Comparison of ENCODE assay signal across 1 cellular context in genomic region chr19:19062454-19063182, GRCh38.
TF ChIP-seq lines count a peak whose summit lies in the region.

No MANE protein-coding gene starts in this region.

TF ChIP-seq in K562, 482 proteins besides CTCF, POLR2A, EP300 and RAD21 (continued from another document):
- no peak for TF ChIP-seq ATF2 (CRISPR knock-in tag; IDR thresholded peaks at IDR 0.05)
- TF ChIP-seq ZKSCAN1 (IDR thresholded peaks at IDR 0.05; ENCODE audit: low read depth, low read length) = no peak
- peak in 1 of 2 experiments; percentile 53 for TF ChIP-seq AFF1 (IDR thresholded peaks at IDR 0.05; ENCODE audit: low read depth in 1 of 2, partially characterized antibody in 2 of 2)
- TF ChIP-seq ZNF696 (CRISPR knock-in tag; conservative IDR thresholded peaks at IDR 0.05) = no peak
- TF ChIP-seq ILK (tag; IDR thresholded peaks at IDR 0.05; ENCODE audit: borderline replicate concordance, low read depth) = no peak
- no peak for TF ChIP-seq ZBTB43 (CRISPR knock-in tag; IDR thresholded peaks at IDR 0.05)
- TF ChIP-seq PRMT5 (CRISPR knock-in tag; IDR thresholded peaks at IDR 0.05) = no peak
- TF ChIP-seq BHLHE40 (IDR thresholded peaks at IDR 0.05; ENCODE audit: low read length) = peak; percentile 79; the same call in 1 of the 2 replicates
- TF ChIP-seq ARNT (IDR thresholded peaks at IDR 0.05) = 0 out of 4 replicates have a peak, but pooled peaks have one; percentile 50 to 70
- peak; percentile 64 for TF ChIP-seq TCF3 (CRISPR knock-in tag; IDR thresholded peaks at IDR 0.05)
- TF ChIP-seq GTF2B (IDR thresholded peaks at IDR 0.05; ENCODE audit: extremely low read depth, insufficient read length) = no peak
- peak; percentile 55 for TF ChIP-seq FOS (IDR thresholded peaks at IDR 0.05; ENCODE audit: extremely low read depth, insufficient read length)
- TF ChIP-seq NEUROD1 (IDR thresholded peaks at IDR 0.05; ENCODE audit: borderline replicate concordance, low read depth, low read length, partially characterized antibody) = no peak
- TF ChIP-seq E2F4 (CRISPR knock-in tag; IDR thresholded peaks at IDR 0.05; ENCODE audit: low read depth) = no peak
- TF ChIP-seq ATF7 (IDR thresholded peaks at IDR 0.05) = peak; percentile 23; the same call in 1 of the 2 replicates
- TF ChIP-seq MEIS2 (IDR thresholded peaks at IDR 0.05; ENCODE audit: partially characterized antibody) = peak; percentile 46
- no peak for TF ChIP-seq SMARCC2 (IDR thresholded peaks at IDR 0.05; ENCODE audit: low read depth)
- TF ChIP-seq LEF1 (IDR thresholded peaks at IDR 0.05) = peak; percentile 59
- TF ChIP-seq TOE1 (IDR thresholded peaks at IDR 0.05; ENCODE audit: borderline replicate concordance) = no peak
- no peak for TF ChIP-seq TOE1 (CRISPR knock-in tag; IDR thresholded peaks at IDR 0.05; ENCODE audit: borderline replicate concordance, low read depth)
- no peak for TF ChIP-seq ZNF449 (CRISPR knock-in tag; IDR thresholded peaks at IDR 0.05)
- no peak for TF ChIP-seq CHCHD3 (CRISPR knock-in tag; IDR thresholded peaks at IDR 0.05)
- 0 out of 4 replicates have a peak, but pooled peaks of 1 of the 2 experiments have one; percentile 23 for TF ChIP-seq UBTF (IDR thresholded peaks at IDR 0.05; ENCODE audit: borderline replicate concordance in 1 of 2, low read depth in 2 of 2, low read length in 2 of 2)
- TF ChIP-seq CTCFL (IDR thresholded peaks at IDR 0.05; ENCODE audit: borderline replicate concordance, insufficient read depth, low read depth, low read length, poor library complexity, severe bottlenecking) = no peak
- no peak for TF ChIP-seq ZBTB9 (CRISPR knock-in tag; IDR thresholded peaks at IDR 0.05)
- 0 out of 4 replicates have a peak, but pooled peaks of 1 of the 2 experiments have one; percentile 35 for TF ChIP-seq HDAC1 (IDR thresholded peaks at IDR 0.05)
- TF ChIP-seq ZZZ3 (IDR thresholded peaks at IDR 0.05) = 0 out of 2 replicates have a peak, but pooled peaks have one; percentile 68
- TF ChIP-seq RCOR1 (IDR thresholded peaks at IDR 0.05; ENCODE audit: borderline replicate concordance in 1 of 2, low read depth in 2 of 2, low read length in 2 of 2) = peak in 1 of 2 experiments; percentile 80; a peak in 2 of 4 replicates
- no peak for TF ChIP-seq ELF4 (CRISPR knock-in tag; IDR thresholded peaks at IDR 0.05)
- TF ChIP-seq TFAP4 (CRISPR knock-in tag; IDR thresholded peaks at IDR 0.05; ENCODE audit: borderline replicate concordance) = peak; percentile 64
- 0 out of 2 replicates have a peak, but pooled peaks have one; percentile 28 for TF ChIP-seq ZNF12 (CRISPR knock-in tag; IDR thresholded peaks at IDR 0.05)
- no peak for TF ChIP-seq MBD2 (IDR thresholded peaks at IDR 0.05; ENCODE audit: borderline replicate concordance, low read depth)
- no peak for TF ChIP-seq TCF7L2 (IDR thresholded peaks at IDR 0.05; ENCODE audit: low read depth, low read length)
- TF ChIP-seq JUND (IDR thresholded peaks at IDR 0.05; ENCODE audit: borderline replicate concordance, low read depth, low read length) = peak; percentile 97
- peak; percentile 96 for TF ChIP-seq JUND (tag; IDR thresholded peaks at IDR 0.05; ENCODE audit: borderline replicate concordance, low read depth, low read length)
- no peak for TF ChIP-seq ZNF134 (CRISPR knock-in tag; conservative IDR thresholded peaks at IDR 0.05)
TF ChIP-seq in K562: peak in this region for 70.
